22 cellular contexts compared by ENCODE assay signal in genomic region chr5:33448118-33448517, GRCh38. TPM values are rescaled to one million over a fixed set of nuclear protein-coding genes. Genes with fewer than 3 reads are reported as not detected.
DNase-seq lines count a peak whose midpoint lies in the region; ATAC-seq, FAIRE-seq and TF ChIP-seq lines count a peak whose summit lies in the region.
"Had no signal": no experiment of that assay in that cellular context is flagged by ENCODE, and none has a peak within 500 bp of the region (broad histone marks: within the 10 kb centered on the region; RNA-seq: fewer than 3 reads in every experiment).

No MANE protein-coding gene starts in this region.

- FAIRE-seq in A549 (lab: Jason Lieb, UNC) = no peak
- FAIRE-seq in H54 (lab: Jason Lieb, UNC) = peak; percentile 33
- FAIRE-seq: A204.1 had no signal

- H3K36me3 Mint-ChIP-seq in T-helper 17 cell (ENCODE audit: low read depth) (peaks cover 11% of the 10 kb centered on the region), endodermal cell (ENCODE audit: low read depth) (peaks cover 74% of the 10 kb centered on the region)

- H3K27me3 Mint-ChIP-seq in T-helper 17 cell (no peaks in the 10 kb centered on the region), endodermal cell (ENCODE audit: insufficient read depth) (no peaks in the 10 kb centered on the region)
- H3K27me3 Mint-ChIP-seq: B cell, IgD-negative memory B cell had no signal

- no peak overlapping the region for H2AFZ ChIP-seq in hepatocyte

- H3K27ac ChIP-seq in A549 (no peak overlapping the region), endodermal cell (ENCODE audit: low read depth, low read length) (no peak overlapping the region), hepatocyte (no peak overlapping the region)
- H3K27ac ChIP-seq: Peyer's patch had no signal

- H3K36me3 ChIP-seq in endodermal cell (ENCODE audit: control insufficient read depth, insufficient read depth, low read length) (peaks cover 87% of the 10 kb centered on the region), hepatocyte (replicated peaks; ENCODE audit: insufficient read depth, low read depth) (peaks cover 4% of the 10 kb centered on the region)

- H3K27me3 ChIP-seq in endodermal cell (ENCODE audit: control insufficient read depth, insufficient read depth, low read length, poor library complexity, severe bottlenecking) (no peaks in the 10 kb centered on the region), hepatocyte (no peaks in the 10 kb centered on the region)
- H3K27me3 ChIP-seq: MG63, Peyer's patch had no signal

- DNase-seq in A549 (ENCODE audit: low read depth in 1 of 2, low spot score in 1 of 2) (no peak), H54 (ENCODE audit: insufficient read length, low spot score) (no peak), T-helper 17 cell (no peak), endodermal cell (no peak), hepatocyte (ENCODE audit: low spot score) (no peak), HuH-7.5 (ENCODE audit: low spot score) (no peak), GF-D8 (lab: John Stamatoyannopoulos, UW) (no peak)
- DNase-seq: Karpas-422, MG63, NCI-H1417, NCI-H1694 treated with DMSO at 0.1 percent for 48 hours, NCI-H2081 treated with DMSO at 0.1 percent for 48 hours, NCI-H2171 treated with DMSO at 0.1 percent for 48 hours, NCI-H524 treated with DMSO at 0.1 percent for 48 hours, Peyer's patch had no signal

- H3K4me3 Mint-ChIP-seq in T-helper 17 cell (no peak overlapping the region), endodermal cell (no peak overlapping the region)
- H3K4me3 Mint-ChIP-seq: B cell, CD14-positive monocyte had no signal

- TF ChIP-seq POLR2A in A549 (IDR thresholded peaks at IDR 0.05; ENCODE audit: low read length) (no peak), H54 (IDR thresholded peaks at IDR 0.05; ENCODE audit: low read depth, low read length) (no peak)

- CTCF ChIA-PET in A549 (lab: Yijun Ruan, JAX) = no interaction called here

- H3K9me3 ChIP-seq in A549 = no peaks in the 10 kb centered on the region
- no peaks in the 10 kb centered on the region for H3K9me3 ChIP-seq in T-helper 17 cell (ENCODE audit: control insufficient read depth, low read length, poor library complexity, severe bottlenecking)
- H3K9me3 ChIP-seq in endodermal cell (ENCODE audit: control insufficient read depth, low read length) = peaks cover 9% of the 10 kb centered on the region
- no peaks in the 10 kb centered on the region for H3K9me3 ChIP-seq in hepatocyte (ENCODE audit: low read depth)
- H3K9me3 ChIP-seq: HAP-1, MG63, Peyer's patch had no signal

- H3K4me1 Mint-ChIP-seq in T-helper 17 cell (peaks cover 25% of the 10 kb centered on the region), endodermal cell (peaks cover 11% of the 10 kb centered on the region)

- H3K9ac ChIP-seq in endodermal cell (ENCODE audit: extremely low read depth, low read length, poor library complexity, severe bottlenecking) = no peak overlapping the region

- no peaks in the 10 kb centered on the region for H3K9me3 Mint-ChIP-seq in endodermal cell
- H3K9me3 Mint-ChIP-seq: CD14-positive monocyte, IgD-negative memory B cell had no signal

- H3K27ac Mint-ChIP-seq in T-helper 17 cell = peak overlapping the region; percentile 49
- H3K27ac Mint-ChIP-seq in endodermal cell = peak overlapping the region; percentile 69
- H3K27ac Mint-ChIP-seq: B cell, IgD-negative memory B cell had no signal

- TF ChIP-seq RAD21 in A549 (conservative IDR thresholded peaks at IDR 0.05 in 1 of 2, IDR thresholded peaks at IDR 0.05 in 1 of 2) = no peak

- peaks cover 20% of the 10 kb centered on the region; the same call in 2 of the 3 replicates for H3K4me1 ChIP-seq in A549
- no peaks in the 10 kb centered on the region for H3K4me1 ChIP-seq in endodermal cell (ENCODE audit: control insufficient read depth, insufficient read depth, low read length)
- H3K4me1 ChIP-seq in hepatocyte (ENCODE audit: insufficient read depth) = peaks cover 10% of the 10 kb centered on the region

- TF ChIP-seq CTCF in A549 (IDR thresholded peaks at IDR 0.05) = no peak
- TF ChIP-seq CTCF in endodermal cell (conservative IDR thresholded peaks at IDR 0.05) = no peak
- TF ChIP-seq CTCF in hepatocyte (IDR thresholded peaks at IDR 0.05; ENCODE audit: poor library complexity) = no peak

- H4K20me1 ChIP-seq in hepatocyte (ENCODE audit: insufficient read depth, poor library complexity, severe bottlenecking) = peaks cover 68% of the 10 kb centered on the region

- H3K4me3 ChIP-seq in A549 (no peak overlapping the region), endodermal cell (ENCODE audit: low read length) (no peak overlapping the region), hepatocyte (no peak overlapping the region)
- H3K4me3 ChIP-seq: HAP-1, MG63, Peyer's patch had no signal

- peaks cover 82% of the 10 kb centered on the region for H3K79me2 ChIP-seq in hepatocyte

- TF ChIP-seq EP300 in A549 (IDR thresholded peaks at IDR 0.05) = no peak

- POLR2A ChIA-PET in A549 (lab: Yijun Ruan, JAX) = no interaction called here

- no peak overlapping the region for H3K4me2 ChIP-seq in A549
- H3K4me2 ChIP-seq in hepatocyte = no peak overlapping the region

- 97% methylated on average over 3 of the region's 3 CpGs for WGBS in A549 (ENCODE audit: missing lambda C conversion rate)
- WGBS in endodermal cell (ENCODE audit: insufficient coverage in 1 of 2, insufficient read length in 1 of 2), 2 experiments = 78% methylated on average over 3 of the region's 3 CpGs; no CpG with 5 or more reads in 1 of the 2 experiments
- WGBS in hepatocyte (ENCODE audit: low lambda C conversion rate, missing lambda C conversion rate) = 82% methylated on average over 3 of the region's 3 CpGs

- no peaks in the 10 kb centered on the region for H3K9me2 ChIP-seq in hepatocyte (replicated peaks; ENCODE audit: insufficient read depth)

- ATAC-seq in A549 (no peak), T-helper 17 cell (no peak), HG02970 (IDR thresholded peaks at IDR 0.05; ENCODE audit: low FRiP score, unreplicated experiment) (no peak)
- ATAC-seq: SK-N-SH treated with all-trans-retinoic acid at 6 μM for 48 hours had no signal

TF ChIP-seq in A549, 52 proteins besides CTCF, POLR2A, EP300 and RAD21:
- TF ChIP-seq ZNF302 (CRISPR knock-in tag; IDR thresholded peaks at IDR 0.05) (no peak), JUN (IDR thresholded peaks at IDR 0.05) (no peak), GATA3 (IDR thresholded peaks at IDR 0.05; ENCODE audit: borderline replicate concordance) (no peak), RARB (CRISPR knock-in tag; IDR thresholded peaks at IDR 0.05) (no peak), MAFK (IDR thresholded peaks at IDR 0.05; ENCODE audit: partially characterized antibody) (peak; percentile 34)
TF ChIP-seq in A549: peak in this region for 1.

RNA-seq across cellular contexts. Expression of gene TARS1, which starts 7.4 kb away (rescaled TPM):
- polyA plus RNA-seq in A549 (2011; rRNA removed) (247 and 398 TPM in 2 replicates), A549 (2017; fragmentation: RNase III; extraction: RNeasy Plus Mini Kit Qiagen cat#74134 plus additional on column Dnase treatment) (287 to 324 TPM (median 293 TPM) in 3 replicates), hepatocyte (91.8 and 109 TPM in 2 replicates)
- polyA plus RNA-seq in A549 (2012; cell fraction: cytosol; rRNA removed) = 69.3 and 74.2 TPM in 2 replicates
- 42.7 and 63.1 TPM in 2 replicates for polyA plus RNA-seq in A549 (2012; cell fraction: nucleus; rRNA removed)
- polyA minus RNA-seq in A549 (2011; rRNA and poly(A)+ RNA removed) = 107 and 116 TPM in 2 replicates
- total RNA-seq in T-helper 17 cell (10 to 100 TPM; 49.0 to 55.4 TPM), endodermal cell (100 to 1,000 TPM; 143 to 179 TPM), hepatocyte (206 and 237 TPM in 2 replicates)
- polyA plus RNA-seq in endodermal cell (2013, experiment 1 of 2) = 153 TPM
- polyA plus RNA-seq in endodermal cell (2013, experiment 2 of 2) = 117 TPM
